ENCODE assay signal across 1 cellular context in genomic region chr1:169484683-169485426, GRCh38.
TF ChIP-seq lines count a peak whose summit lies in the region.

No MANE protein-coding gene starts in this region.

TF ChIP-seq in HepG2, 621 proteins besides CTCF, POLR2A, EP300 and RAD21 (continued from another document and continues in another):
- TF ChIP-seq MTERF4 (CRISPR knock-in tag; IDR thresholded peaks at IDR 0.05) (no peak), TRIM22 (IDR thresholded peaks at IDR 0.05) (no peak), ZNF343 (CRISPR knock-in tag; IDR thresholded peaks at IDR 0.05) (no peak; the same call in 1 of the 2 replicates), E2F5 (CRISPR knock-in tag; conservative IDR thresholded peaks at IDR 0.05) (no peak), ZNF510 (CRISPR knock-in tag; IDR thresholded peaks at IDR 0.05; ENCODE audit: low read depth) (no peak; the same call in none of the 2 replicates), ZNF773 (CRISPR knock-in tag; IDR thresholded peaks at IDR 0.05; ENCODE audit: borderline replicate concordance) (no peak), HMG20A (CRISPR knock-in tag; IDR thresholded peaks at IDR 0.05; ENCODE audit: borderline replicate concordance) (peak; percentile 54), REL (CRISPR knock-in tag; conservative IDR thresholded peaks at IDR 0.05) (no peak; the same call in 1 of the 2 replicates), MLLT10 (CRISPR knock-in tag; IDR thresholded peaks at IDR 0.05) (no peak), ISX (CRISPR knock-in tag; conservative IDR thresholded peaks at IDR 0.05) (no peak), ZNF275 (CRISPR knock-in tag; IDR thresholded peaks at IDR 0.05; ENCODE audit: borderline replicate concordance) (no peak), DNMT3B (CRISPR knock-in tag; conservative IDR thresholded peaks at IDR 0.05) (no peak), ELF1 (CRISPR knock-in tag; IDR thresholded peaks at IDR 0.05) (peak; percentile 58), ZNF235 (CRISPR knock-in tag; IDR thresholded peaks at IDR 0.05; ENCODE audit: borderline replicate concordance) (no peak; the same call in 1 of the 2 replicates), ZNF432 (CRISPR knock-in tag; IDR thresholded peaks at IDR 0.05; ENCODE audit: borderline replicate concordance) (no peak), ZNF552 (CRISPR knock-in tag; IDR thresholded peaks at IDR 0.05; ENCODE audit: borderline replicate concordance) (0 out of 2 replicates have a peak, but pooled peaks have one; percentile 69), ZFP37 (CRISPR knock-in tag; IDR thresholded peaks at IDR 0.05; ENCODE audit: borderline replicate concordance) (no peak), HOMEZ (CRISPR knock-in tag; IDR thresholded peaks at IDR 0.05; ENCODE audit: low read depth) (no peak), ZBTB7B (CRISPR knock-in tag; IDR thresholded peaks at IDR 0.05) (peak; percentile 84; the same call in 1 of the 2 replicates), U2AF1 (optimal IDR thresholded peaks at IDR 0.05; ENCODE audit: low read depth, low read length) (no peak), SP5 (CRISPR knock-in tag; IDR thresholded peaks at IDR 0.05; ENCODE audit: borderline replicate concordance, low read depth) (peak; percentile 50; the same call in 1 of the 2 replicates), ATF1 (CRISPR knock-in tag; IDR thresholded peaks at IDR 0.05) (no peak), MIXL1 (CRISPR knock-in tag; IDR thresholded peaks at IDR 0.05) (no peak; the same call in 1 of the 2 replicates), ATF2 (CRISPR knock-in tag; IDR thresholded peaks at IDR 0.05) (peak; percentile 47; the same call in 1 of the 2 replicates), TBL1XR1 (IDR thresholded peaks at IDR 0.05; ENCODE audit: borderline replicate concordance, low read length, partially characterized antibody) (peak; percentile 73), SATB2 (CRISPR knock-in tag; IDR thresholded peaks at IDR 0.05) (no peak), NFYC (CRISPR knock-in tag; IDR thresholded peaks at IDR 0.05) (peak; percentile 29; the same call in 1 of the 2 replicates), MNT (IDR thresholded peaks at IDR 0.05) (peak; percentile 49; the same call in 1 of the 2 replicates), MEIS2 (CRISPR knock-in tag; IDR thresholded peaks at IDR 0.05) (0 out of 2 replicates have a peak, but pooled peaks have one; percentile 52), KMT2A (CRISPR knock-in tag; IDR thresholded peaks at IDR 0.05) (peak; percentile 33), ZNF317 (CRISPR knock-in tag; IDR thresholded peaks at IDR 0.05) (peak; percentile 78; the same call in 1 of the 2 replicates), ZNF337 (CRISPR knock-in tag; IDR thresholded peaks at IDR 0.05; ENCODE audit: borderline replicate concordance, low read depth) (no peak), ZNF136 (CRISPR knock-in tag; IDR thresholded peaks at IDR 0.05; ENCODE audit: low read depth) (no peak), SP4 (CRISPR knock-in tag; IDR thresholded peaks at IDR 0.05) (no peak), GABPA (IDR thresholded peaks at IDR 0.05; ENCODE audit: low read depth, low read length) (no peak), GABPA (CRISPR knock-in tag; IDR thresholded peaks at IDR 0.05; ENCODE audit: low read depth) (peak; percentile 53; the same call in 1 of the 2 replicates), CCDC6 (CRISPR knock-in tag; IDR thresholded peaks at IDR 0.05) (peak; percentile 71; the same call in 1 of the 2 replicates), ZNF430 (CRISPR knock-in tag; IDR thresholded peaks at IDR 0.05) (no peak), EED (CRISPR knock-in tag; IDR thresholded peaks at IDR 0.05) (no peak), ZNF678 (CRISPR knock-in tag; IDR thresholded peaks at IDR 0.05) (no peak), BCL3 (CRISPR knock-in tag; IDR thresholded peaks at IDR 0.05) (no peak), TGIF2 (CRISPR knock-in tag; IDR thresholded peaks at IDR 0.05) (peak; percentile 82), ZFP36L1 (CRISPR knock-in tag; IDR thresholded peaks at IDR 0.05) (0 out of 2 replicates have a peak, but pooled peaks have one; percentile 4), ZKSCAN5 (CRISPR knock-in tag; IDR thresholded peaks at IDR 0.05) (no peak), SP1 (IDR thresholded peaks at IDR 0.05) (no peak), SP1 (CRISPR knock-in tag; IDR thresholded peaks at IDR 0.05) (no peak), ZNF20 (CRISPR knock-in tag; IDR thresholded peaks at IDR 0.05) (no peak), ZBTB40 (IDR thresholded peaks at IDR 0.05) (no peak), ZBTB40 (CRISPR knock-in tag; IDR thresholded peaks at IDR 0.05) (peak; percentile 58)
